Comparison of ENCODE assay signal across 1 cellular context in the genomic region with DNA sequence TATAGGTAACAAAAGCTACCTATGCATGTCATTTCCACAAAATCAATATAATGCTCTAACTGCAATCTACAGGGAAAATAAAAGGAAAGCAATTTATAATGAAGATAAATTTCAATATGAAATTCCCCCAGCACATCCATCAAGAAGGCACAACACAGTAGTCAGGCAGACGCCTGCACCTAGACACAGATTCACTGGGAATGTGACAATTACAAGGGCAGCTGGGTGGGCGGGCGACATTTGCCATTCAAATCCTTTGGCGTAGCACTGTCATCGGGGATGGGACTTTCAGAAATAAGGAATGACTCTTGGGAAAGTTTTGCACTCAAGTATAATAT.
TF ChIP-seq lines count a peak whose summit lies in the region.

No MANE protein-coding gene starts in this region.

TF ChIP-seq in HCT116, 20 proteins besides CTCF, POLR2A, EP300 and RAD21:
- TF ChIP-seq, protein P1, sequence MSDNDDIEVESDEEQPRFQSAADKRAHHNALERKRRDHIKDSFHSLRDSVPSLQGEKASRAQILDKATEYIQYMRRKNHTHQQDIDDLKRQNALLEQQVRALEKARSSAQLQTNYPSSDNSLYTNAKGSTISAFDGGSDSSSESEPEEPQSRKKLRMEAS (IDR thresholded peaks at IDR 0.05), result no peak
- no peak for TF ChIP-seq SIN3A (IDR thresholded peaks at IDR 0.05; ENCODE audit: low read depth)
- TF ChIP-seq SRF (IDR thresholded peaks at IDR 0.05; ENCODE audit: low read depth), result no peak
- TF ChIP-seq EZH2 (IDR thresholded peaks at IDR 0.05), result no peak
TF ChIP-seq in HCT116: peak in this region for 0.
